9 cellular contexts compared by ENCODE assay signal in genomic region chr6:27187546-27188205, GRCh38. TPM values are rescaled to one million over a fixed set of nuclear protein-coding genes. Genes with fewer than 3 reads are reported as not detected.
A peak's percentile ranks its signal among the peaks of the same experiment; 100 is the strongest.
DNase-seq lines count a peak whose midpoint lies in the region; ATAC-seq and TF ChIP-seq lines count a peak whose summit lies in the region.
"Not testable (repeated sequence)": the region's sequence is repeated elsewhere in the genome, so short reads cannot be mapped to it uniquely, and the experiment has no call there.
"Had no signal": no experiment of that assay in that cellular context is flagged by ENCODE, and none has a peak within 500 bp of the region (broad histone marks: within the 10 kb centered on the region; RNA-seq: fewer than 3 reads in every experiment).

No MANE protein-coding gene starts in this region.

- H3K4me1 Mint-ChIP-seq in CD8-positive, alpha-beta memory T cell, result peaks cover 10 to 17% (median 13%) of the 10 kb centered on the region in 3 donors
- H3K4me1 Mint-ChIP-seq in IgD-negative memory B cell (peaks cover 6 to 17% (median 8%) of the 10 kb centered on the region in 3 donors), osteocyte (ENCODE audit: unreplicated experiment) (peaks cover 11% of the 10 kb centered on the region)
- H3K4me1 Mint-ChIP-seq in T-helper 2 cell treated with Interferon-gamma antibody and Interleukin-4, amounts not matched to agents 5 μg/mL and 100 μg/mL, for 36 hours (ENCODE audit: low read depth), result peaks cover 14% of the 10 kb centered on the region

- peak overlapping the region in 7 of 8 donors; percentile 48 to 86 (median 81) for H3K27ac Mint-ChIP-seq in CD8-positive, alpha-beta memory T cell
- H3K27ac Mint-ChIP-seq in IgD-negative memory B cell, result peak overlapping the region in 1 of 3 donors; percentile 54
- H3K27ac Mint-ChIP-seq in T-helper 2 cell treated with Interferon-gamma antibody and Interleukin-4, amounts not matched to agents 5 μg/mL and 100 μg/mL, for 36 hours, result peak overlapping the region; percentile 77
- H3K27ac Mint-ChIP-seq in osteocyte (ENCODE audit: unreplicated experiment), result peak overlapping the region; percentile 95

- peak; percentile 33 for ATAC-seq in left lung

- TF ChIP-seq CTCF in left lung (IDR thresholded peaks at IDR 0.05); osteocyte (IDR thresholded peaks at IDR 0.05); tibial artery (IDR thresholded peaks at IDR 0.05): not testable (repeated sequence)

- not testable (repeated sequence) for H3K36me3 Mint-ChIP-seq in CD8-positive, alpha-beta memory T cell; IgD-negative memory B cell; T-helper 2 cell treated with Interferon-gamma antibody and Interleukin-4, amounts not matched to agents 5 μg/mL and 100 μg/mL, for 36 hours (ENCODE audit: low read depth); osteocyte (ENCODE audit: unreplicated experiment)

- peak overlapping the region; percentile 80 for H3K4me3 ChIP-seq in CD8-positive, alpha-beta memory T cell (ENCODE audit: low read length)
- peak overlapping the region; percentile 46 to 56 for H3K4me3 ChIP-seq in left lung
- peak overlapping the region; percentile 63 to 67 for H3K4me3 ChIP-seq in tibial artery

- TF ChIP-seq POLR2A in erythroblast (IDR thresholded peaks at IDR 0.05; ENCODE audit: low read length), result not testable (repeated sequence)

- not testable (repeated sequence) for H3K4me1 ChIP-seq in CD8-positive, alpha-beta memory T cell (ENCODE audit: insufficient read depth, low read length); left lung; tibial artery

- peak overlapping the region; percentile 83 for H3K27ac ChIP-seq in CD8-positive, alpha-beta memory T cell (ENCODE audit: low read depth, low read length)
- H3K27ac ChIP-seq in left lung (peak overlapping the region; percentile 81 to 90), tibial artery (peak overlapping the region; percentile 71 to 89)

- not testable (repeated sequence) for H3K9me3 ChIP-seq in CD8-positive, alpha-beta memory T cell (ENCODE audit: low read length); left lung; tibial artery

- H3K36me3 ChIP-seq in CD8-positive, alpha-beta memory T cell (ENCODE audit: insufficient read depth, low read length); left lung; tibial artery: not testable (repeated sequence)

- not testable (repeated sequence) for H3K27me3 Mint-ChIP-seq in CD8-positive, alpha-beta memory T cell; IgD-negative memory B cell; T-helper 2 cell treated with Interferon-gamma antibody and Interleukin-4, amounts not matched to agents 5 μg/mL and 100 μg/mL, for 36 hours (ENCODE audit: low read depth); osteocyte (ENCODE audit: unreplicated experiment)

- CTCF ChIA-PET in CD8-positive, alpha-beta memory T cell (lab: Charles Lee), result interaction anchor here (0.7 to 2.9 kb wide), 9 partner anchors 10 to 708 kb away, joined by 3 to 16 read pairs (median 4); a partner anchor contains a TSS

- peak overlapping the region; percentile 85 to 94 (median 93) for H3K4me3 Mint-ChIP-seq in CD8-positive, alpha-beta memory T cell
- H3K4me3 Mint-ChIP-seq in IgD-negative memory B cell, result peak overlapping the region; percentile 89 to 98 (median 96)
- peak overlapping the region; percentile 91 for H3K4me3 Mint-ChIP-seq in T-helper 2 cell treated with Interferon-gamma antibody and Interleukin-4, amounts not matched to agents 5 μg/mL and 100 μg/mL, for 36 hours
- H3K4me3 Mint-ChIP-seq in osteocyte (ENCODE audit: unreplicated experiment), result peak overlapping the region; percentile 90

- not testable (repeated sequence) for H3K27me3 ChIP-seq in CD8-positive, alpha-beta memory T cell (ENCODE audit: insufficient read depth, low read length, poor library complexity, severe bottlenecking); left lung; tibial artery

- DNase-seq in CD8-positive, alpha-beta memory T cell; T-helper 2 cell treated with Interferon-gamma antibody and Interleukin-4, amounts not matched to agents 5 μg/mL and 100 μg/mL, for 36 hours (ENCODE audit: low spot score); left lung; osteocyte (ENCODE audit: extremely low spot score, unreplicated experiment); tibial artery: not testable (repeated sequence)
- DNase-seq in amniotic epithelial cell (ENCODE audit: low read depth), result peak; percentile 13
- DNase-seq in erythroblast (lab: John Stamatoyannopoulos, UW), result peak; percentile 56 to 79

- POLR2A ChIA-PET in CD8-positive, alpha-beta memory T cell (lab: Charles Lee), result interaction anchor here (1.0 kb wide), 1 partner anchor 9 kb away, joined by 3 read pairs; no protein-coding TSS in a partner anchor

- H3K9me3 Mint-ChIP-seq in CD8-positive, alpha-beta memory T cell; IgD-negative memory B cell; T-helper 2 cell treated with Interferon-gamma antibody and Interleukin-4, amounts not matched to agents 5 μg/mL and 100 μg/mL, for 36 hours; osteocyte (ENCODE audit: unreplicated experiment): not testable (repeated sequence)

- intact Hi-C loops in left lung (cut with DNase I), result not testable (repeated sequence)
- intact Hi-C loops in tibial artery (cut with DNase I; ENCODE audit: low total_unique reads), result loop anchor here (10.0 kb wide), 1 partner anchor 707 kb away; a partner anchor contains a TSS

RNA-seq across cellular contexts. Expression of gene PRSS16, which starts 59.8 kb away (rescaled TPM):
- total RNA-seq in CD8-positive, alpha-beta memory T cell, result under 1 TPM; 0.35 to 0.55 TPM
- 1.5 TPM for polyA plus RNA-seq in CD8-positive, alpha-beta memory T cell
- polyA plus RNA-seq in IgD-negative memory B cell, result 3.2 TPM
- total RNA-seq in left lung (10 to 100 TPM; 12.3 to 18.3 TPM), osteocyte (not detected in 2 replicates)
- total RNA-seq: occipital lobe had no signal

Comparison
In these comparisons a context has a peak if more than half of its experiments do, and no peak if none do; other contexts are left out.
1. RNA of gene PRSS16, which starts 59.8 kb away (total RNA-seq): 12.3 to 18.3 TPM in left lung; 0.35 to 0.55 TPM in CD8-positive, alpha-beta memory T cell and not detected in osteocyte; every median in the first group is over 4 times any median in the second.
2. Peak in every context shown above with its lines, with median percentiles within 50 percentile points of each other: H3K27ac ChIP-seq, H3K4me3 ChIP-seq and H3K4me3 Mint-ChIP-seq.